Comparison of ENCODE assay signal across 21 cellular contexts in the genomic region with DNA sequence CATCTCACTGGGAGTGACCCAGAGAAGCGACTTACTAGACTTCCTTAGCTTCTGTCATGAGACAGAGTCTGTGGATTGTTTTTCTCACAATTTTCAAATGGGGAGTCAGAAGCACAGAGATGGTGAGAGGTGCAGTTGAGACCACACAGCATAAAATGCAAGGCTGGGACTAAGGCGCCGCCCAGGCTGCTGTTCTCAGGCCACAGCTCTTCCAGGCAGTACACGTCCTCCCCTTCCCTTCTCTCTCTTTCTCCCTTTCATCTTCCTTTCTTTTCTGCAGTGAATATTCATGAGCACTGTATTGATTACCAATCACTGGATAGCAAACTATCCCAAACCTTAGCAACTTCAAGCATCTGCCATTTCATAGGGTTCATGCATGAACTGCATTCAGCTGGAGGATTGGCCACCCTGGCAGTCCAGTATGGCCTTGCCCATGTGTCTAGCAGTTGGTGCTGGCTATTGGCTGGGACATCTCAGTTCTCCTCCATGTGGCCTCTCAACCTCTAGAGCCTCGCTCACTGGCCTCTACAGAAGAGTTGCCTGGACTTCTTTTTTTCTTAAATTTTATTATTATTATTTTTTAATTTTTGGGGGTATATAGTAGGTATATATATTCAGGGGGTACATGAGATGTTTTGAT. TPM values are rescaled to one million over a fixed set of nuclear protein-coding genes. Genes with fewer than 3 reads are reported as not detected.
DNase-seq lines count a peak whose midpoint lies in the region; TF ChIP-seq lines count a peak whose summit lies in the region.
"Had no signal": no experiment of that assay in that cellular context is flagged by ENCODE, and none has a peak within 500 bp of the region (broad histone marks: within the 10 kb centered on the region; RNA-seq: fewer than 3 reads in every experiment).

No MANE protein-coding gene starts in this region.

- no peak for TF ChIP-seq CTCF in SU-DHL-6 (IDR thresholded peaks at IDR 0.05; ENCODE audit: insufficient read depth, low read length, poor library complexity, severe bottlenecking)

- H3K9ac ChIP-seq in BLaER1 = peak overlapping the region; percentile 70
- H3K9ac ChIP-seq in SU-DHL-6 (ENCODE audit: low read length) = peak overlapping the region; percentile 67
- H3K9ac ChIP-seq: neural progenitor cell had no signal

- no peak overlapping the region for H2AFZ ChIP-seq in SU-DHL-6 (ENCODE audit: low read depth, low read length, severe bottlenecking)
- H2AFZ ChIP-seq: neural progenitor cell had no signal

- no peaks in the 10 kb centered on the region for H3K9me2 ChIP-seq in SU-DHL-6 (replicated peaks; ENCODE audit: insufficient read depth, low read length)

- 0 out of 2 replicates have a peak, but pooled peaks cover 6% of the 10 kb centered on the region for H4K20me1 ChIP-seq in BLaER1
- no peaks in the 10 kb centered on the region for H4K20me1 ChIP-seq in SU-DHL-6 (ENCODE audit: low read depth, low read length)

- H3K36me3 ChIP-seq in BLaER1 (peaks cover 38% of the 10 kb centered on the region), SU-DHL-6 (ENCODE audit: low read length) (peaks cover 7% of the 10 kb centered on the region; the same call in 1 of the 2 replicates)
- H3K36me3 ChIP-seq in CD4-positive, alpha-beta memory T cell (ENCODE audit: insufficient read depth, low read length) = no peaks in the 10 kb centered on the region
- H3K36me3 ChIP-seq: heart left ventricle, neural progenitor cell, sigmoid colon, SJSA1 had no signal

- peaks cover 13 to 24% (median 18%) of the 10 kb centered on the region in 4 donors for H3K4me1 Mint-ChIP-seq in CD4-positive, alpha-beta memory T cell
- H3K4me1 Mint-ChIP-seq in immature natural killer cell = peaks cover 24% of the 10 kb centered on the region in 2 donors
- H3K4me1 Mint-ChIP-seq: mesothelial cell of epicardium, neural progenitor cell had no signal

- no peaks in the 10 kb centered on the region for H3K9me3 Mint-ChIP-seq in CD4-positive, alpha-beta memory T cell
- no peaks in the 10 kb centered on the region for H3K9me3 Mint-ChIP-seq in immature natural killer cell
- H3K9me3 Mint-ChIP-seq: activated naive CD4-positive, alpha-beta T cell treated with anti-CD3 and anti-CD28 coated beads, Interleukin-2, amount 50 U/mL, for 72 hours; activated T-helper 1 cell treated with anti-CD3 and anti-CD28 coated beads, Interleukin-12 subunit alpha, Interleukin-12 subunit beta, Interleukin-2, Interleukin-4 antibody, amounts not matched to agents 30 ng/mL and 10 ng/mL and 1 ng/mL, durations not matched to agents 14 hours and 24 hours and 36 hours; neural progenitor cell; T-helper 1 cell treated with Interleukin-12 subunit alpha and Interleukin-12 subunit beta and Interleukin-4 antibody, amounts not matched to agents 30 μg/mL and 1 μg/mL, for 36 hours had no signal

- no peaks in the 10 kb centered on the region for H3K27me3 ChIP-seq in BLaER1
- H3K27me3 ChIP-seq in CD4-positive, alpha-beta memory T cell (ENCODE audit: insufficient read depth, low read length) = no peaks in the 10 kb centered on the region
- no peaks in the 10 kb centered on the region for H3K27me3 ChIP-seq in SU-DHL-6 (ENCODE audit: low read length)
- H3K27me3 ChIP-seq: heart left ventricle, neural progenitor cell, sigmoid colon, SJSA1 had no signal

- H3K79me2 ChIP-seq in SU-DHL-6 (ENCODE audit: insufficient read depth, low read length) = peaks cover 81% of the 10 kb centered on the region

- H3K27ac ChIP-seq in BLaER1 (peak overlapping the region; percentile 66), SU-DHL-6 (ENCODE audit: low read depth, low read length) (peak overlapping the region; percentile 99)
- no peak overlapping the region for H3K27ac ChIP-seq in CD4-positive, alpha-beta memory T cell (ENCODE audit: low read depth, low read length)
- H3K27ac ChIP-seq: epithelial cell of prostate, heart left ventricle, neural progenitor cell, sigmoid colon, SJSA1 had no signal

- no peaks in the 10 kb centered on the region for H3K36me3 Mint-ChIP-seq in CD4-positive, alpha-beta memory T cell
- no peaks in the 10 kb centered on the region for H3K36me3 Mint-ChIP-seq in immature natural killer cell

- DNase-seq in CD4-positive, alpha-beta memory T cell = no peak
- DNase-seq in immature natural killer cell (no peak), iPS-NIHi7 (ENCODE audit: extremely low spot score) (no peak), NAMALWA (ENCODE audit: low spot score) (no peak)
- DNase-seq in stimulated activated CD4-positive, alpha-beta T cell treated with anti-CD3 and anti-CD28 coated beads, Interleukin-4, amount 100 ng/mL, for 4 hours = no peak
- DNase-seq: cerebellar nuclear complex; DMS79; heart left ventricle; NCI-H1417 treated with DMSO at 0.1 percent for 48 hours; NCI-H510A; NK-92 treated with Interleukin-12 subunit alpha and Interleukin-12 subunit beta, amount 100 ng/mL, for 24 hours; sigmoid colon had no signal

- peaks cover 81% of the 10 kb centered on the region for H3K4me1 ChIP-seq in BLaER1
- peaks cover 16% of the 10 kb centered on the region for H3K4me1 ChIP-seq in CD4-positive, alpha-beta memory T cell (ENCODE audit: insufficient read depth, low read length)
- H3K4me1 ChIP-seq: neural progenitor cell, sigmoid colon, SJSA1 had no signal

- peak overlapping the region in 2 of 8 donors; percentile 12 to 57 for H3K4me3 Mint-ChIP-seq in CD4-positive, alpha-beta memory T cell
- H3K4me3 Mint-ChIP-seq in immature natural killer cell = peak overlapping the region in 4 of 5 donors; percentile 23 to 56 (median 48)
- H3K4me3 Mint-ChIP-seq: activated T-helper 1 cell treated with anti-CD3 and anti-CD28 coated beads, Interleukin-12 subunit alpha, Interleukin-12 subunit beta, Interleukin-2, Interleukin-4 antibody, amounts not matched to agents 30 ng/mL and 10 ng/mL and 1 ng/mL, durations not matched to agents 14 hours and 24 hours and 36 hours; mesothelial cell of epicardium; neural progenitor cell; T-helper 1 cell treated with Interleukin-12 subunit alpha and Interleukin-12 subunit beta and Interleukin-4 antibody, amounts not matched to agents 30 μg/mL and 1 μg/mL, for 36 hours had no signal

- H3K9me3 ChIP-seq in BLaER1 (peaks cover 33% of the 10 kb centered on the region), SU-DHL-6 (ENCODE audit: insufficient read depth, low read length) (no peaks in the 10 kb centered on the region)
- no peaks in the 10 kb centered on the region for H3K9me3 ChIP-seq in CD4-positive, alpha-beta memory T cell (ENCODE audit: control insufficient read depth in 1 of 2, low read length in 2 of 2)
- H3K9me3 ChIP-seq: heart left ventricle, sigmoid colon, SJSA1 had no signal

- H3K4me2 ChIP-seq in BLaER1 (peak overlapping the region; percentile 87), SU-DHL-6 (ENCODE audit: low read depth, low read length, poor library complexity, severe bottlenecking) (peak overlapping the region; percentile 94)
- H3K4me2 ChIP-seq: neural progenitor cell had no signal

- peak overlapping the region in 5 of 7 donors; percentile 42 to 88 (median 42) for H3K27ac Mint-ChIP-seq in CD4-positive, alpha-beta memory T cell
- H3K27ac Mint-ChIP-seq in immature natural killer cell = peak overlapping the region; percentile 76 to 87 (median 82)
- H3K27ac Mint-ChIP-seq: mesothelial cell of epicardium, neural progenitor cell had no signal

- peaks cover 75% of the 10 kb centered on the region for H3F3A ChIP-seq in SU-DHL-6 (ENCODE audit: insufficient read depth)

- CTCF ChIA-PET in CD4-positive, alpha-beta memory T cell (lab: Charles Lee; ENCODE audit: partially characterized antibody) = interaction anchor here (1.0 to 1.7 kb wide), 3 partner anchors 11 to 124 kb away, joined by 3 to 9 read pairs (median 4); a partner anchor contains a TSS

- POLR2A ChIA-PET in CD4-positive, alpha-beta memory T cell (lab: Charles Lee; ENCODE audit: partially characterized antibody) = interaction anchor here (1.8 kb wide), 1 partner anchor 11 kb away, joined by 6 read pairs; a partner anchor contains a TSS

- intact Hi-C loops in CD4-positive, alpha-beta memory T cell (cut with micrococcal nuclease) = no loop called here

- H3K27me3 Mint-ChIP-seq in CD4-positive, alpha-beta memory T cell = no peaks in the 10 kb centered on the region
- peaks cover 0 to 2% (median 2%) of the 10 kb centered on the region in 3 donors for H3K27me3 Mint-ChIP-seq in immature natural killer cell (ENCODE audit: low read depth in 3 of 3)

- H3K4me3 ChIP-seq in BLaER1 (0 out of 2 replicates have a peak overlapping the region, but pooled peaks have one; percentile 35), SU-DHL-6 (ENCODE audit: insufficient read depth, low read length, poor library complexity, severe bottlenecking) (peak overlapping the region; percentile 27)
- no peak overlapping the region for H3K4me3 ChIP-seq in CD4-positive, alpha-beta memory T cell (ENCODE audit: low read length in 2 of 2)
- H3K4me3 ChIP-seq: heart left ventricle, neural progenitor cell, sigmoid colon, SJSA1 had no signal

RNA-seq across cellular contexts. Expression of a gene that starts 11.4 kb away (rescaled TPM):
- 10 to 100 TPM; 17.6 to 17.8 TPM for total RNA-seq in CD4-positive, alpha-beta memory T cell
- 10 to 100 TPM; 10.8 to 14.6 TPM for polyA plus RNA-seq in CD4-positive, alpha-beta memory T cell
- 10 to 100 TPM; 19.1 to 29.1 (median 24.1) TPM for polyA plus RNA-seq in immature natural killer cell

Comparison
In these comparisons a context has a peak if more than half of its experiments do, and no peak if none do; other contexts are left out.
1. H3K4me3 ChIP-seq: peak in BLaER1 (single experiment) and SU-DHL-6 (single experiment); none in CD4-positive, alpha-beta memory T cell (0 of 2).